ENCODE assay signal across 1 cellular context in the genomic region with DNA sequence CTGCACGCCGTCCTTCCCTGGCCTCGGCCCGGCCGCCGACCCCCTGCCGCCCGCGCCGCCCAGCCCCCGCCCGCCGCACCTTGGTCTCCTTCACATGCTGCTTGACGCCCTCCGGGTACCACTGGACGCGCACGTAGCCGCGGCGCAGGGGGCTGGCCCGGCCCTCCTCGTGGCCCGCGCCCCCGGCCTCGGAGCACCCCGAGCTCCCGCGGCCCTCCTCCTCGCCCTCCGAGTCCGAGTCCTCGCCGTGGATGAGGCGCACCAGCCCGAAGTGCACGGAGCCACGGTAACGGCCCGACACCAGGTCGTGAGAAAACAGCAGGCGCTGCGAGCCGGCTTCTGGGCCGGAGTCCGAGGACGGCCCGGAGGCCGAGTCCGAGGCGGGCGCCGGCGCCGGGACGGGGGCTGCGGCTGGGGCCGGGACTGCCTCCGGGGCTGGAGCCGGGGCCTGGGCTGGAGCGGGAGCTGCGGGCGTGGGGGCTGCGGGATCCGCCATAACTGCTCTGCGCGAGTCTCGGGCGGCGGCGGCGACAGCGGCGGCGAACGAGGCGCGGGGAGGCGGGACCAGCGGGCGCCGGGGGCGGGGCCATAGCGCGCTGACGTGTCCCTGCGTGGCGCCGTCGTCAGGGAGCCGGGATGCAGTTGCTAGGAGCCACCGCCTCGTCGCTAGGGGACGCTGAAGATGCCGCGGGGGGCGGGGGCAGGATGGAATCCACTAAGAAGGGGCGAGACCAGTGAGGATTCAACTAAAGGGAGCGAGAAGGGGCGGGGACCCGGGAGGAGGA.
TF ChIP-seq lines count a peak whose summit lies in the region.

A gene (minus strand): TSS at position 507 of the 785 bp plus-strand sequence. CDS start 11 bp downstream, at position 496.

TF ChIP-seq in K562, 482 proteins besides CTCF, POLR2A, EP300 and RAD21 (continued from another document and continues in another):
- TF ChIP-seq, protein P1, sequence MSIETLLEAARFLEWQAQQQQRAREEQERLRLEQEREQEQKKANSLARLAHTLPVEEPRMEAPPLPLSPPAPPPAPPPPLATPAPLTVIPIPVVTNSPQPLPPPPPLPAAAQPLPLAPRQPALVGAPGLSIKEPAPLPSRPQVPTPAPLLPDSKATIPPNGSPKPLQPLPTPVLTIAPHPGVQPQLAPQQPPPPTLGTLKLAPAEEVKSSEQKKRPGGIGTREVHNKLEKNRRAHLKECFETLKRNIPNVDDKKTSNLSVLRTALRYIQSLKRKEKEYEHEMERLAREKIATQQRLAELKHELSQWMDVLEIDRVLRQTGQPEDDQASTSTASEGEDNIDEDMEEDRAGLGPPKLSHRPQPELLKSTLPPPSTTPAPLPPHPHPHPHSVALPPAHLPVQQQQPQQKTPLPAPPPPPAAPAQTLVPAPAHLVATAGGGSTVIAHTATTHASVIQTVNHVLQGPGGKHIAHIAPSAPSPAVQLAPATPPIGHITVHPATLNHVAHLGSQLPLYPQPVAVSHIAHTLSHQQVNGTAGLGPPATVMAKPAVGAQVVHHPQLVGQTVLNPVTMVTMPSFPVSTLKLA (conservative IDR thresholded peaks at IDR 0.05), result 0 out of 4 replicates have a peak, but pooled peaks of 1 of the 2 experiments have one; percentile 32
- TF ChIP-seq, protein P2, sequence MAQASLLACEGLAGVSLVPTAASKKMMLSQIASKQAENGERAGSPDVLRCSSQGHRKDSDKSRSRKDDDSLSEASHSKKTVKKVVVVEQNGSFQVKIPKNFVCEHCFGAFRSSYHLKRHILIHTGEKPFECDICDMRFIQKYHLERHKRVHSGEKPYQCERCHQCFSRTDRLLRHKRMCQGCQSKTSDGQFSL (CRISPR knock-in tag; IDR thresholded peaks at IDR 0.05), result peak; percentile 52; the same call in 1 of the 2 replicates
- TF ChIP-seq, protein P2 (tag; IDR thresholded peaks at IDR 0.05), result no peak
- TF ChIP-seq CSDE1 (IDR thresholded peaks at IDR 0.05), result peak in 1 of 2 experiments; percentile 98; a peak in 2 of 4 replicates
- peak; percentile 75; the same call in 1 of the 2 replicates for TF ChIP-seq L3MBTL2 (IDR thresholded peaks at IDR 0.05)
- no peak for TF ChIP-seq ASH1L (IDR thresholded peaks at IDR 0.05; ENCODE audit: borderline replicate concordance, low read depth, partially characterized antibody)
- no peak for TF ChIP-seq ARNT (IDR thresholded peaks at IDR 0.05)
- TF ChIP-seq TOE1 (IDR thresholded peaks at IDR 0.05; ENCODE audit: borderline replicate concordance), result no peak
- no peak for TF ChIP-seq TOE1 (CRISPR knock-in tag; IDR thresholded peaks at IDR 0.05; ENCODE audit: borderline replicate concordance, low read depth)
- TF ChIP-seq KLF6 (CRISPR knock-in tag; IDR thresholded peaks at IDR 0.05; ENCODE audit: borderline replicate concordance), result no peak
- TF ChIP-seq, protein P3, sequence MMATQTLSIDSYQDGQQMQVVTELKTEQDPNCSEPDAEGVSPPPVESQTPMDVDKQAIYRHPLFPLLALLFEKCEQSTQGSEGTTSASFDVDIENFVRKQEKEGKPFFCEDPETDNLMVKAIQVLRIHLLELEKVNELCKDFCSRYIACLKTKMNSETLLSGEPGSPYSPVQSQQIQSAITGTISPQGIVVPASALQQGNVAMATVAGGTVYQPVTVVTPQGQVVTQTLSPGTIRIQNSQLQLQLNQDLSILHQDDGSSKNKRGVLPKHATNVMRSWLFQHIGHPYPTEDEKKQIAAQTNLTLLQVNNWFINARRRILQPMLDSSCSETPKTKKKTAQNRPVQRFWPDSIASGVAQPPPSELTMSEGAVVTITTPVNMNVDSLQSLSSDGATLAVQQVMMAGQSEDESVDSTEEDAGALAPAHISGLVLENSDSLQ (IDR thresholded peaks at IDR 0.05), result no peak
- no peak for TF ChIP-seq GATA2 (CRISPR knock-in tag; IDR thresholded peaks at IDR 0.05)
- TF ChIP-seq ILK (tag; IDR thresholded peaks at IDR 0.05; ENCODE audit: borderline replicate concordance, low read depth), result no peak
- TF ChIP-seq CCAR2 (IDR thresholded peaks at IDR 0.05; ENCODE audit: low read depth, low read length), result no peak
- TF ChIP-seq ZNF124 (CRISPR knock-in tag; IDR thresholded peaks at IDR 0.05), result no peak
- no peak for TF ChIP-seq U2AF1 (optimal IDR thresholded peaks at IDR 0.05; ENCODE audit: low read depth, low read length)
- TF ChIP-seq TEAD1 (CRISPR knock-in tag; IDR thresholded peaks at IDR 0.05), result no peak
- TF ChIP-seq KDM2B (CRISPR knock-in tag; IDR thresholded peaks at IDR 0.05), result no peak; the same call in 1 of the 2 replicates
- TF ChIP-seq TBP (optimal IDR thresholded peaks at IDR 0.05; ENCODE audit: low read depth, low read length), result peak; percentile 70
- TF ChIP-seq, protein P4, sequence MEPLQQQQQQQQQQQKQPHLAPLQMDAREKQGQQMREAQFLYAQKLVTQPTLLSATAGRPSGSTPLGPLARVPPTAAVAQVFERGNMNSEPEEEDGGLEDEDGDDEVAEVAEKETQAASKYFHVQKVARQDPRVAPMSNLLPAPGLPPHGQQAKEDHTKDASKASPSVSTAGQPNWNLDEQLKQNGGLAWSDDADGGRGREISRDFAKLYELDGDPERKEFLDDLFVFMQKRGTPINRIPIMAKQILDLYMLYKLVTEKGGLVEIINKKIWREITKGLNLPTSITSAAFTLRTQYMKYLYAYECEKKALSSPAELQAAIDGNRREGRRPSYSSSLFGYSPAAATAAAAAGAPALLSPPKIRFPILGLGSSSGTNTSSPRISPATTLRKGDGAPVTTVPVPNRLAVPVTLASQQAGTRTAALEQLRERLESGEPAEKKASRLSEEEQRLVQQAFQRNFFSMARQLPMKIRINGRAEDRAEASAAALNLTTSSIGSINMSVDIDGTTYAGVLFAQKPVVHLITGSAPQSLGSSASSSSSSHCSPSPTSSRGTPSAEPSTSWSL (CRISPR knock-in tag; IDR thresholded peaks at IDR 0.05; ENCODE audit: borderline replicate concordance), result no peak
- no peak for TF ChIP-seq HEY1 (CRISPR knock-in tag; IDR thresholded peaks at IDR 0.05; ENCODE audit: borderline replicate concordance)
- TF ChIP-seq, protein P5, sequence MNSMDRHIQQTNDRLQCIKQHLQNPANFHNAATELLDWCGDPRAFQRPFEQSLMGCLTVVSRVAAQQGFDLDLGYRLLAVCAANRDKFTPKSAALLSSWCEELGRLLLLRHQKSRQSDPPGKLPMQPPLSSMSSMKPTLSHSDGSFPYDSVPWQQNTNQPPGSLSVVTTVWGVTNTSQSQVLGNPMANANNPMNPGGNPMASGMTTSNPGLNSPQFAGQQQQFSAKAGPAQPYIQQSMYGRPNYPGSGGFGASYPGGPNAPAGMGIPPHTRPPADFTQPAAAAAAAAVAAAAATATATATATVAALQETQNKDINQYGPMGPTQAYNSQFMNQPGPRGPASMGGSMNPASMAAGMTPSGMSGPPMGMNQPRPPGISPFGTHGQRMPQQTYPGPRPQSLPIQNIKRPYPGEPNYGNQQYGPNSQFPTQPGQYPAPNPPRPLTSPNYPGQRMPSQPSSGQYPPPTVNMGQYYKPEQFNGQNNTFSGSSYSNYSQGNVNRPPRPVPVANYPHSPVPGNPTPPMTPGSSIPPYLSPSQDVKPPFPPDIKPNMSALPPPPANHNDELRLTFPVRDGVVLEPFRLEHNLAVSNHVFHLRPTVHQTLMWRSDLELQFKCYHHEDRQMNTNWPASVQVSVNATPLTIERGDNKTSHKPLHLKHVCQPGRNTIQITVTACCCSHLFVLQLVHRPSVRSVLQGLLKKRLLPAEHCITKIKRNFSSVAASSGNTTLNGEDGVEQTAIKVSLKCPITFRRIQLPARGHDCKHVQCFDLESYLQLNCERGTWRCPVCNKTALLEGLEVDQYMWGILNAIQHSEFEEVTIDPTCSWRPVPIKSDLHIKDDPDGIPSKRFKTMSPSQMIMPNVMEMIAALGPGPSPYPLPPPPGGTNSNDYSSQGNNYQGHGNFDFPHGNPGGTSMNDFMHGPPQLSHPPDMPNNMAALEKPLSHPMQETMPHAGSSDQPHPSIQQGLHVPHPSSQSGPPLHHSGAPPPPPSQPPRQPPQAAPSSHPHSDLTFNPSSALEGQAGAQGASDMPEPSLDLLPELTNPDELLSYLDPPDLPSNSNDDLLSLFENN (IDR thresholded peaks at IDR 0.05; ENCODE audit: low read depth in 2 of 2, low read length in 2 of 2), result no peak
- no peak for TF ChIP-seq ZNF445 (CRISPR knock-in tag; IDR thresholded peaks at IDR 0.05; ENCODE audit: low read depth)
- no peak for TF ChIP-seq ZC3H8 (IDR thresholded peaks at IDR 0.05)
- no peak for TF ChIP-seq MAFG (tag; conservative IDR thresholded peaks at IDR 0.05)
- TF ChIP-seq, protein P6, sequence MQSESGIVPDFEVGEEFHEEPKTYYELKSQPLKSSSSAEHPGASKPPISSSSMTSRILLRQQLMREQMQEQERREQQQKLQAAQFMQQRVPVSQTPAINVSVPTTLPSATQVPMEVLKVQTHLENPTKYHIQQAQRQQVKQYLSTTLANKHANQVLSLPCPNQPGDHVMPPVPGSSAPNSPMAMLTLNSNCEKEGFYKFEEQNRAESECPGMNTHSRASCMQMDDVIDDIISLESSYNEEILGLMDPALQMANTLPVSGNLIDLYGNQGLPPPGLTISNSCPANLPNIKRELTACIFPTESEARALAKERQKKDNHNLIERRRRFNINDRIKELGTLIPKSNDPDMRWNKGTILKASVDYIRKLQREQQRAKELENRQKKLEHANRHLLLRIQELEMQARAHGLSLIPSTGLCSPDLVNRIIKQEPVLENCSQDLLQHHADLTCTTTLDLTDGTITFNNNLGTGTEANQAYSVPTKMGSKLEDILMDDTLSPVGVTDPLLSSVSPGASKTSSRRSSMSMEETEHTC (IDR thresholded peaks at IDR 0.05), result no peak
- TF ChIP-seq ETS2 (tag; IDR thresholded peaks at IDR 0.05; ENCODE audit: borderline replicate concordance, poor library complexity, severe bottlenecking), result no peak
- TF ChIP-seq TCF3 (CRISPR knock-in tag; IDR thresholded peaks at IDR 0.05), result no peak
- TF ChIP-seq KAT8 (IDR thresholded peaks at IDR 0.05; ENCODE audit: low read depth), result no peak
- peak; percentile 66 for TF ChIP-seq CCNT2 (IDR thresholded peaks at IDR 0.05; ENCODE audit: borderline replicate concordance, extremely low read depth, insufficient read length, low read depth, low read length)
- TF ChIP-seq, protein P7, sequence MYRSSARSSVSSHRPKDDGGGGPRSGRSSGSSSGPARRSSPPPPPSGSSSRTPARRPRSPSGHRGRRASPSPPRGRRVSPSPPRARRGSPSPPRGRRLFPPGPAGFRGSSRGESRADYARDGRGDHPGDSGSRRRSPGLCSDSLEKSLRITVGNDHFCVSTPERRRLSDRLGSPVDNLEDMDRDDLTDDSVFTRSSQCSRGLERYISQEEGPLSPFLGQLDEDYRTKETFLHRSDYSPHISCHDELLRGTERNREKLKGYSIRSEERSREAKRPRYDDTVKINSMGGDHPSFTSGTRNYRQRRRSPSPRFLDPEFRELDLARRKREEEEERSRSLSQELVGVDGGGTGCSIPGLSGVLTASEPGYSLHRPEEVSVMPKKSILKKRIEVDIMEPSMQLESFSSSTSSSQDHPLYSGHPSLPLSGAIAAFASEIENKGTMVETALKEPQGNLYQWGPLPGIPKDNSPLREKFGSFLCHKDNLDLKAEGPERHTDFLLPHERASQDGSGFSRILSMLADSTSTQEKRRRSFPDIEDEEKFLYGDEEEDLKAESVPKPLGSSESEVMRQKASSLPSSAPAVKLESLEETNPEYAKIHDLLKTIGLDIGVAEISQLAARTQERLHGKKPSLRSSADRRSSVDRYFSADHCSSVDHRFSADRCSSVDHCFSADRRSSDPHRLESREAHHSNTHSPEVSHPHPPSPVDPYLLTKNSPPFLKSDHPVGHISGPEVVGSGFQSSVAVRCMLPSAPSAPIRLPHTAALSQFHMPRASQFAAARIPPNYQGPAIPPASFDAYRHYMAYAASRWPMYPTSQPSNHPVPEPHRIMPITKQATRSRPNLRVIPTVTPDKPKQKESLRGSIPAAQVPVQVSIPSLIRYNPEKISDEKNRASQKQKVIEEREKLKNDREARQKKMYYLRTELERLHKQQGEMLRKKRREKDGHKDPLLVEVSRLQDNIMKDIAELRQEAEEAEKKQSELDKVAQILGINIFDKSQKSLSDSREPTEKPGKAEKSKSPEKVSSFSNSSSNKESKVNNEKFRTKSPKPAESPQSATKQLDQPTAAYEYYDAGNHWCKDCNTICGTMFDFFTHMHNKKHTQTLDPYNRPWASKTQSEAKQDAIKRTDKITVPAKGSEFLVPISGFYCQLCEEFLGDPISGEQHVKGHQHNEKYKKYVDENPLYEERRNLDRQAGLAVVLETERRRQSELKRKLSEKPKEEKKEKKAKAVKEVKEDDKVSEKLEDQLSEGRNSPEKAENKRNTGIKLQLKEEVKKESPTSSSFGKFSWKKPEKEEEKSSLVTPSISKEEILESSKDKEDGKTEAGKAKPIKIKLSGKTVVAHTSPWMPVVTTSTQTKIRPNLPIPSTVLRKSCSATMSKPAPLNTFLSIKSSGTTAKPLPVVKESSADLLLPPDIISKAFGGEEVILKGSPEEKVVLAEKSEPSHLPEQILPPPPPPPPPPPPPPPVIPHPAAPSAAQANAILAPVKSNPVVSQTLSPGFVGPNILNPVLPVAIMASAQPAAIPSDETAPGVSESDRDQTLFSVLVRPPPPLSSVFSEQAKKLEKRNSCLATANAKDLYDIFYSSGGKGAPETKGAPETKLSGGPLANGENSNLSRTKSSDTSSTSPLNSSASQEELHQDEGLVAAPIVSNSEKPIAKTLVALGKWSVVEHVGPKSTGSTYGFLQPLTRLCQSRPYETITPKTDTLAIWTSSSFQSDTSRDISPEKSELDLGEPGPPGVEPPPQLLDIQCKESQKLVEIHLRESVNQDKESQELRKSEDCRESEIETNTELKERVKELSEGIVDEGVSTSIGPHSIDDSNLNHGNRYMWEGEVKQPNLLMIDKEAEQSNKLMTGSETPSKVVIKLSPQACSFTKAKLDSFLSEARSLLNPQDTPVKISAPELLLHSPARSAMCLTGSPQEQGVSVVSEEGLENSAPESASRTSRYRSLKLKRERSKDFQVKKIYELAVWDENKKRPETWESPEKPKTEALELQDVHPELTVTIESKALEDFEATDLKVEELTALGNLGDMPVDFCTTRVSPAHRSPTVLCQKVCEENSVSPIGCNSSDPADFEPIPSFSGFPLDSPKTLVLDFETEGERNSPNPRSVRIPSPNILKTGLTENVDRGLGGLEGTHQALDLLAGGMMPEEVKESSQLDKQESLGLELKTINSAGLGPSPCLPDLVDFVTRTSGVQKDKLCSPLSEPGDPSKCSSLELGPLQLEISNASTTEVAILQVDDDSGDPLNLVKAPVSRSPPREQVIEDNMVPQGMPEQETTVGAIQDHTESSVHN (IDR thresholded peaks at IDR 0.05; ENCODE audit: borderline replicate concordance in 1 of 2, low read depth in 1 of 2), result no peak
- no peak for TF ChIP-seq TAF15 (IDR thresholded peaks at IDR 0.05; ENCODE audit: low read depth, low read length)
- TF ChIP-seq, protein P8, sequence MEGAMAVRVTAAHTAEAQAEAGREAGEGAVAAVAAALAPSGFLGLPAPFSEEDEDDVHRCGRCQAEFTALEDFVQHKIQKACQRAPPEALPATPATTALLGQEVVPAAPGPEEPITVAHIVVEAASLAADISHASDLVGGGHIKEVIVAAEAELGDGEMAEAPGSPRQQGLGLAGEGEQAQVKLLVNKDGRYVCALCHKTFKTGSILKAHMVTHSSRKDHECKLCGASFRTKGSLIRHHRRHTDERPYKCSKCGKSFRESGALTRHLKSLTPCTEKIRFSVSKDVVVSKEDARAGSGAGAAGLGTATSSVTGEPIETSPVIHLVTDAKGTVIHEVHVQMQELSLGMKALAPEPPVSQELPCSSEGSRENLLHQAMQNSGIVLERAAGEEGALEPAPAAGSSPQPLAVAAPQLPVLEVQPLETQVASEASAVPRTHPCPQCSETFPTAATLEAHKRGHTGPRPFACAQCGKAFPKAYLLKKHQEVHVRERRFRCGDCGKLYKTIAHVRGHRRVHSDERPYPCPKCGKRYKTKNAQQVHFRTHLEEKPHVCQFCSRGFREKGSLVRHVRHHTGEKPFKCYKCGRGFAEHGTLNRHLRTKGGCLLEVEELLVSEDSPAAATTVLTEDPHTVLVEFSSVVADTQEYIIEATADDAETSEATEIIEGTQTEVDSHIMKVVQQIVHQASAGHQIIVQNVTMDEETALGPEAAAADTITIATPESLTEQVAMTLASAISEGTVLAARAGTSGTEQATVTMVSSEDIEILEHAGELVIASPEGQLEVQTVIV (CRISPR knock-in tag; IDR thresholded peaks at IDR 0.05; ENCODE audit: borderline replicate concordance), result no peak
